8 cellular contexts compared by ENCODE assay signal in genomic region chr14:104794641-104795467, GRCh38. TPM values are rescaled to one million over a fixed set of nuclear protein-coding genes. Genes with fewer than 3 reads are reported as not detected.
DNase-seq lines count a peak whose midpoint lies in the region; ATAC-seq, FAIRE-seq and TF ChIP-seq lines count a peak whose summit lies in the region.

No MANE protein-coding gene starts in this region.

- H3K9me3 Mint-ChIP-seq in activated CD8-positive, alpha-beta T cell treated with anti-CD3 and anti-CD28 coated beads for 36 hours, result no peaks in the 10 kb centered on the region

- peak overlapping the region; percentile 31 to 77 (median 64) for H3K27ac ChIP-seq in pancreas

- CTCF ChIA-PET in activated CD8-positive, alpha-beta T cell treated with anti-CD3 and anti-CD28 coated beads for 36 hours (lab: Charles Lee), result interaction anchor here (0.6 to 1.8 kb wide), 5 partner anchors 24 to 37 kb away, joined by 3 to 6 read pairs (median 4); no protein-coding TSS in a partner anchor

- peak overlapping the region; percentile 81 for H3K27ac Mint-ChIP-seq in activated CD8-positive, alpha-beta T cell treated with anti-CD3 and anti-CD28 coated beads for 36 hours

- peak overlapping the region; percentile 67 to 79 (median 75) for H3K4me3 ChIP-seq in pancreas

- no peaks in the 10 kb centered on the region for H3K27me3 ChIP-seq in pancreas

- H3K36me3 Mint-ChIP-seq in activated CD8-positive, alpha-beta T cell treated with anti-CD3 and anti-CD28 coated beads for 36 hours (ENCODE audit: low read depth), result no peaks in the 10 kb centered on the region

- POLR2A ChIA-PET in activated CD8-positive, alpha-beta T cell treated with anti-CD3 and anti-CD28 coated beads for 36 hours (lab: Charles Lee), result interaction anchor here (1.1 to 1.7 kb wide), 2 partner anchors 11 to 32 kb away, joined by 3 to 5 read pairs; no protein-coding TSS in a partner anchor

- peak; percentile 72 for DNase-seq in activated CD8-positive, alpha-beta memory T cell treated with anti-CD3 and anti-CD28 coated beads for 24 hours
- DNase-seq in activated CD8-positive, alpha-beta memory T cell treated with anti-CD3 and anti-CD28 coated beads, Interleukin-2, amount 50 U/mL, for 4 hours, result no peak
- DNase-seq in activated CD8-positive, alpha-beta T cell treated with anti-CD3 and anti-CD28 coated beads for 36 hours, result peak; percentile 31
- DNase-seq in germinal center (ENCODE audit: low spot score) (peak; percentile 60), pancreas (peak in 1 of 6 donors; percentile 65), COLO829 (ENCODE audit: low spot score) (no peak)

- H3K9me3 ChIP-seq in pancreas, result no peaks in the 10 kb centered on the region

- intact Hi-C loops in activated CD8-positive, alpha-beta T cell treated with anti-CD3 and anti-CD28 coated beads for 36 hours (cut with micrococcal nuclease), result no loop called here
- intact Hi-C loops in pancreas (cut with DNase I), result no loop called here

- ATAC-seq in HG03159 (IDR thresholded peaks at IDR 0.05; ENCODE audit: unreplicated experiment), result peak; percentile 35
- ATAC-seq in activated CD8-positive, alpha-beta T cell treated with anti-CD3 and anti-CD28 coated beads for 36 hours, result peak; percentile 33
- ATAC-seq in pancreas, result peak; percentile 11 to 46 (median 32)
- ATAC-seq in GM21367 (IDR thresholded peaks at IDR 0.05; ENCODE audit: unreplicated experiment), result no peak

- no peak for TF ChIP-seq CTCF in activated CD8-positive, alpha-beta T cell treated with anti-CD3 and anti-CD28 coated beads for 36 hours (IDR thresholded peaks at IDR 0.05)
- no peak for TF ChIP-seq CTCF in pancreas (IDR thresholded peaks at IDR 0.05)

- H3K4me3 Mint-ChIP-seq in activated CD8-positive, alpha-beta T cell treated with anti-CD3 and anti-CD28 coated beads for 36 hours, result peak overlapping the region; percentile 89

- no peak for FAIRE-seq in pancreas (lab: Jason Lieb, UNC)

- peaks cover 17 to 32% (median 26%) of the 10 kb centered on the region in 3 donors for H3K4me1 ChIP-seq in pancreas

- H3K36me3 ChIP-seq in pancreas, result peaks cover 0 to 5% (median 0%) of the 10 kb centered on the region in 3 donors

- H3K4me1 Mint-ChIP-seq in activated CD8-positive, alpha-beta T cell treated with anti-CD3 and anti-CD28 coated beads for 36 hours (ENCODE audit: low read depth), result peaks cover 31% of the 10 kb centered on the region

- no peaks in the 10 kb centered on the region for H3K27me3 Mint-ChIP-seq in activated CD8-positive, alpha-beta T cell treated with anti-CD3 and anti-CD28 coated beads for 36 hours

- 1% methylated on average over 59 to 77 of the region's 77 CpGs for WGBS in pancreas, 2 donors

RNA-seq across cellular contexts. Expression of gene AKT1, which starts 0.7 kb away (rescaled TPM):
- total RNA-seq in activated CD8-positive, alpha-beta T cell treated with anti-CD3 and anti-CD28 coated beads for 36 hours, result 100 to 1,000 TPM; 116 to 121 TPM
- 100 to 1,000 TPM in 1 of 6 donors, 10 to 100 TPM in 5; 70.0 to 102 (median 79.7) TPM for total RNA-seq in pancreas
- polyA plus RNA-seq in pancreas, result 100 to 1,000 TPM in 1 of 2 donors, 10 to 100 TPM in 1; 84.7 to 106 TPM

RNA-seq across cellular contexts. Expression of gene ZBTB42, which starts 6.0 kb away (rescaled TPM):
- total RNA-seq in activated CD8-positive, alpha-beta T cell treated with anti-CD3 and anti-CD28 coated beads for 36 hours, result 1 to 10 TPM; 1.3 TPM
- total RNA-seq in pancreas, result 10 to 100 TPM in 1 of 6 donors, 1 to 10 TPM in 5; 7.8 to 10.8 (median 8.5) TPM
- polyA plus RNA-seq in pancreas, result 1 to 10 TPM; 4.1 to 7.6 TPM

RNA-seq across cellular contexts. Expression of gene SIVA1, which starts 41.9 kb away (rescaled TPM):
- 100 to 1,000 TPM; 115 to 125 TPM for total RNA-seq in activated CD8-positive, alpha-beta T cell treated with anti-CD3 and anti-CD28 coated beads for 36 hours
- total RNA-seq in pancreas, result 10 to 100 TPM; 29.1 to 54.6 (median 38.8) TPM
- polyA plus RNA-seq in pancreas, result 100 to 1,000 TPM in 1 of 2 donors, 10 to 100 TPM in 1; 76.3 to 136 TPM

Comparison
In these comparisons a context has a peak if more than half of its experiments do, and no peak if none do; other contexts are left out.
1. DNase-seq: peak in activated CD8-positive, alpha-beta memory T cell treated with anti-CD3 and anti-CD28 coated beads for 24 hours (single experiment), activated CD8-positive, alpha-beta T cell treated with anti-CD3 and anti-CD28 coated beads for 36 hours (single experiment) and germinal center (single experiment); none in activated CD8-positive, alpha-beta memory T cell treated with anti-CD3 and anti-CD28 coated beads, Interleukin-2, amount 50 U/mL, for 4 hours (single experiment) and COLO829 (single experiment).